Comparison of ENCODE assay signal across 8 cellular contexts in the genomic region with DNA sequence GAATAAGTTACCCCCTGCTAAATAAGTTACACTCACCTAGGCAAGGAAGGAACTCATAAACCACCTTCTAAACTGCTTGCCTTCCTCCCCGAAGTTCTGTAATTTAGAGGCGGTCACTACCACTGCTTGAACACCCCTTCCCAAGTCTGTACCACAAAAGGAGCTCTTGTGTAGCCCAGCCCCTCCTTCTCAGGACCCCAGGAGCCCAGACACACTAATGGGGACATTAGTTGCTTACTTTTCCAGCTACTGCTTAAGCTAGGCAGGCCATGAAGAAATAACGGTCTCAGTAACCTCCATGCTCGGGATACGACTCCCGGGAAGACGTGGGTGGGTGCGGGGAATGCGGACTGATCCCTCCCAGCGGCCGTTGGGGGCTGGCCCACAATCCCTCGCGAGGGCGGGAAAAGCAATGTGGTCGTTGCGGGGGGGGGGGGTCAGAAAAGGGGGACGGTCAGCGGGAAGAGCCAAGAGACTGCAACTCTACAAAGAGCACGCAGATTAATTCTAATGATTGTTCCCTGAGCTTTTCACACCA. TPM values are rescaled to one million over a fixed set of nuclear protein-coding genes. Genes with fewer than 3 reads are reported as not detected.
DNase-seq lines count a peak whose midpoint lies in the region; ATAC-seq and TF ChIP-seq lines count a peak whose summit lies in the region.

TEX14 (minus strand) TSS at position 345 of the 538 bp plus-strand sequence. CDS start 40,044 bp downstream, outside the sequence.

- DNase-seq in left cardiac atrium (peak; percentile 22), left ventricle myocardium superior (no peak), brain microvascular endothelial cell (no peak), NCI-H446 treated with DMSO at 0.1 percent for 48 hours (lab: John Stamatoyannopoulos, UW) (no peak), dermis blood vessel endothelial cell (no peak), ecto neural progenitor cell (ENCODE audit: low spot score) (no peak), left lobe of liver (ENCODE audit: low spot score) (no peak)

- H3K27me3 ChIP-seq in brain microvascular endothelial cell (replicated peaks): no peaks in the 10 kb centered on the region

- H3K4me3 ChIP-seq in brain microvascular endothelial cell (ENCODE audit: low read depth, low read length) (peak within 1 kb of the TSS; percentile 78), mesodermal cell (ENCODE audit: extremely low read depth, insufficient read depth, low read length, poor library complexity, severe bottlenecking) (peak within 1 kb of the TSS; percentile 49)

- H3K36me3 ChIP-seq in brain microvascular endothelial cell (replicated peaks) (no peaks in the 10 kb centered on the region), mesodermal cell (ENCODE audit: control insufficient read depth, insufficient read depth, low read length) (no peaks in the 10 kb centered on the region)

- H3K27ac ChIP-seq in brain microvascular endothelial cell: peak within 1 kb of the TSS; percentile 58
- H3K27ac ChIP-seq in mesodermal cell (ENCODE audit: low read depth, low read length, severe bottlenecking): no peak within 1 kb of the TSS

- H3K9me3 ChIP-seq in mesodermal cell (ENCODE audit: control insufficient read depth, low read length): no peaks in the 10 kb centered on the region

- no peaks in the 10 kb centered on the region for H3K4me1 ChIP-seq in mesodermal cell (ENCODE audit: control insufficient read depth, insufficient read depth, low read length, poor library complexity, severe bottlenecking)

- intact Hi-C loops in left cardiac atrium (cut with DNase I): loop anchor here (10.0 kb wide), 3 partner anchors 107 to 177 kb away; partner anchors contain the start of gene MTMR4 (in 1 of the 2)
- intact Hi-C loops in left ventricle myocardium superior (cut with micrococcal nuclease): no loop called here

- 86 to 95% methylated on average over 10 to 15 of the region's 19 CpGs for WGBS in mesodermal cell (ENCODE audit: insufficient coverage in 2 of 2), 2 experiments

- in situ Hi-C loops in brain microvascular endothelial cell (cut with HindIII; ENCODE audit: low pct_ligation_motif_present, low sequenced_read_pairs): no loop called here

- ATAC-seq in left cardiac atrium: no peak
- ATAC-seq in left ventricle myocardium superior: no peak
- ATAC-seq in left lobe of liver: no peak

- no peak for TF ChIP-seq CTCF in brain microvascular endothelial cell (IDR thresholded peaks at IDR 0.05; ENCODE audit: low read depth, low read length, missing control alignments)

RNA-seq across cellular contexts. Expression of gene TEX14, which starts in this region (rescaled TPM):
- total RNA-seq in left cardiac atrium: under 1 TPM in 1 of 2 donors, not detected in 1; 0.32 TPM
- 0.15 TPM for total RNA-seq in left ventricle myocardium superior
- 0.33 TPM for polyA plus RNA-seq in mesodermal cell (2013, experiment 1 of 2)
- 0.25 TPM for polyA plus RNA-seq in mesodermal cell (2013, experiment 2 of 2)
- total RNA-seq in dermis blood vessel endothelial cell: under 0.01 and 0.05 TPM in 2 replicates
- total RNA-seq in left lobe of liver: 0.05 TPM

Comparison
In these comparisons a context has a peak if more than half of its experiments do, and no peak if none do; other contexts are left out.
1. Peak in DNase-seq in left cardiac atrium; RNA of the gene not detected or under 1 TPM.